ENCODE assay signal across 35 cellular contexts in genomic region chrY:21459648-21460047, GRCh38. TPM values are rescaled to one million over a fixed set of nuclear protein-coding genes. Genes with fewer than 3 reads are reported as not detected.
"Had no signal": no experiment of that assay in that cellular context is flagged by ENCODE, and none has a peak within 500 bp of the region (broad histone marks: within the 10 kb centered on the region; RNA-seq: fewer than 3 reads in every experiment).

No MANE protein-coding gene starts in this region.

- H3K9me3 ChIP-seq: left lung, ovary, sigmoid colon, tibial nerve, uterus had no signal

- H3K36me3 Mint-ChIP-seq: mesothelial cell of epicardium; naive thymus-derived CD4-positive, alpha-beta T cell; natural killer cell treated with Interleukin-12 subunit alpha and Interleukin-12 subunit beta and Interleukin-15 and Interleukin-18, amount 100 ng/mL, for 72 hours; stimulated activated memory B cell treated with anti-CD40 and anti-IgM and Interleukin-4, amounts not matched to agents 10 μg/mL and 1 μg/mL and 100 μg/mL, for 72 hours; type B pancreatic cell had no signal

- ATAC-seq: left colon; left lung; naive thymus-derived CD4-positive, alpha-beta T cell; natural killer cell treated with Interleukin-12 subunit alpha and Interleukin-12 subunit beta and Interleukin-15 and Interleukin-18, amount 100 ng/mL, for 72 hours; right cardiac atrium; stimulated activated memory B cell treated with anti-CD40 and anti-IgM and Interleukin-4, amounts not matched to agents 10 μg/mL and 1 μg/mL and 100 μg/mL, for 72 hours; stimulated activated naive CD8-positive, alpha-beta T cell treated with anti-CD3 and anti-CD28 coated beads, Interleukin-15, amount 100 ng/mL, for 72 hours had no signal

- H3K4me3 Mint-ChIP-seq: mesothelial cell of epicardium; naive thymus-derived CD4-positive, alpha-beta T cell; natural killer cell treated with Interleukin-12 subunit alpha and Interleukin-12 subunit beta and Interleukin-15 and Interleukin-18, amount 100 ng/mL, for 72 hours; stimulated activated memory B cell treated with anti-CD40 and anti-IgM and Interleukin-4, amounts not matched to agents 10 μg/mL and 1 μg/mL and 100 μg/mL, for 72 hours; stimulated activated naive CD8-positive, alpha-beta T cell treated with anti-CD3 and anti-CD28 coated beads, Interleukin-15, amount 100 ng/mL, for 72 hours; type B pancreatic cell had no signal

- H3K4me2 ChIP-seq: smooth muscle cell had no signal

- H3K27ac Mint-ChIP-seq: mesothelial cell of epicardium; naive thymus-derived CD4-positive, alpha-beta T cell; natural killer cell treated with Interleukin-12 subunit alpha and Interleukin-12 subunit beta and Interleukin-15 and Interleukin-18, amount 100 ng/mL, for 72 hours; progenitor cell of endocrine pancreas; stimulated activated memory B cell treated with anti-CD40 and anti-IgM and Interleukin-4, amounts not matched to agents 10 μg/mL and 1 μg/mL and 100 μg/mL, for 72 hours; stimulated activated naive CD8-positive, alpha-beta T cell treated with anti-CD3 and anti-CD28 coated beads, Interleukin-15, amount 100 ng/mL, for 72 hours; type B pancreatic cell had no signal

- DNase-seq: hippocampal formation; kidney; left colon; left lung; mesendoderm; naive thymus-derived CD4-positive, alpha-beta T cell; ovary; retina; right cardiac atrium; sigmoid colon; stimulated activated CD4-positive, alpha-beta T cell treated with anti-CD3 and anti-CD28 coated beads, Interleukin-1b, Interleukin-23, amount 100 ng/mL, for 48 hours; stimulated activated CD4-positive, alpha-beta T cell treated with anti-CD3 and anti-CD28 coated beads, Interleukin-2, amount 100 ng/mL, for 48 hours; stimulated activated CD4-positive, alpha-beta T cell treated with anti-CD3 and anti-CD28 coated beads, Interleukin-4, amount 100 ng/mL, for 4 hours; stimulated activated CD8-positive, alpha-beta memory T cell treated with anti-CD3 and anti-CD28 coated beads, Interleukin-4, amount 100 ng/mL, for 48 hours; stimulated activated naive CD4-positive, alpha-beta T cell treated with Interleukin-2 at 50 U/mL for 16 hours; stimulated activated naive CD8-positive, alpha-beta T cell treated with anti-CD3 and anti-CD28 coated beads, Interleukin-15, amount 100 ng/mL, for 72 hours; substantia nigra; uterus had no signal

- H3K27me3 Mint-ChIP-seq: natural killer cell treated with Interleukin-12 subunit alpha and Interleukin-12 subunit beta and Interleukin-15 and Interleukin-18, amount 100 ng/mL, for 72 hours; progenitor cell of endocrine pancreas; stimulated activated naive CD8-positive, alpha-beta T cell treated with anti-CD3 and anti-CD28 coated beads, Interleukin-15, amount 100 ng/mL, for 72 hours; type B pancreatic cell had no signal

- H3K4me1 Mint-ChIP-seq: mesothelial cell of epicardium; stimulated activated memory B cell treated with anti-CD40 and anti-IgM and Interleukin-4, amounts not matched to agents 10 μg/mL and 1 μg/mL and 100 μg/mL, for 72 hours; stimulated activated naive CD8-positive, alpha-beta T cell treated with anti-CD3 and anti-CD28 coated beads, Interleukin-15, amount 100 ng/mL, for 72 hours had no signal

- H3K27ac ChIP-seq: left lung, ovary, sigmoid colon, tibial nerve, uterus had no signal

- H3K4me3 ChIP-seq: left lung, lung, ovary, sigmoid colon, smooth muscle cell, tibial nerve, uterus had no signal

- H3K4me1 ChIP-seq: left lung, sigmoid colon, tibial nerve, uterus had no signal

- FAIRE-seq: kidney had no signal

- H3K36me3 ChIP-seq: left lung, ovary, sigmoid colon, tibial nerve, uterus had no signal

- H3K27me3 ChIP-seq: left lung, ovary, sigmoid colon, tibial nerve, uterus had no signal

- H3K9me3 Mint-ChIP-seq: mesothelial cell of epicardium; naive thymus-derived CD4-positive, alpha-beta T cell; natural killer cell treated with Interleukin-12 subunit alpha and Interleukin-12 subunit beta and Interleukin-15 and Interleukin-18, amount 100 ng/mL, for 72 hours; stimulated activated memory B cell treated with anti-CD40 and anti-IgM and Interleukin-4, amounts not matched to agents 10 μg/mL and 1 μg/mL and 100 μg/mL, for 72 hours; stimulated activated naive CD8-positive, alpha-beta T cell treated with anti-CD3 and anti-CD28 coated beads, Interleukin-15, amount 100 ng/mL, for 72 hours; type B pancreatic cell had no signal

RNA-seq across cellular contexts. Expression of gene RBMY1B, which starts 51.5 kb away (rescaled TPM):
- total RNA-seq: kidney; left colon; left lung; lower leg skin; lung; mesothelial cell of epicardium; mononuclear cell; naive thymus-derived CD4-positive, alpha-beta T cell; natural killer cell treated with Interleukin-12 subunit alpha and Interleukin-12 subunit beta and Interleukin-15 and Interleukin-18, amount 100 ng/mL, for 72 hours; omental fat pad; ovary; progenitor cell of endocrine pancreas; pulmonary artery endothelial cell; right cardiac atrium; sigmoid colon; skeletal muscle tissue; smooth muscle cell; temporal lobe; tibial nerve; ureter; uterus had no signal
- polyA plus RNA-seq: lung; naive thymus-derived CD4-positive, alpha-beta T cell; neural cell; ovary; right cardiac atrium; sigmoid colon; smooth muscle cell; thymus had no signal
